1 cellular context compared by ENCODE assay signal in genomic region chr13:47794963-47795362, GRCh38.
TF ChIP-seq lines count a peak whose summit lies in the region.

No MANE protein-coding gene starts in this region.

TF ChIP-seq in WTC11, 78 proteins besides CTCF, POLR2A, EP300 and RAD21 (continued from another document):
- no peak for TF ChIP-seq E2F4 (CRISPR knock-in tag; IDR thresholded peaks at IDR 0.05; ENCODE audit: borderline replicate concordance, low read depth)
